In the genomic region with DNA sequence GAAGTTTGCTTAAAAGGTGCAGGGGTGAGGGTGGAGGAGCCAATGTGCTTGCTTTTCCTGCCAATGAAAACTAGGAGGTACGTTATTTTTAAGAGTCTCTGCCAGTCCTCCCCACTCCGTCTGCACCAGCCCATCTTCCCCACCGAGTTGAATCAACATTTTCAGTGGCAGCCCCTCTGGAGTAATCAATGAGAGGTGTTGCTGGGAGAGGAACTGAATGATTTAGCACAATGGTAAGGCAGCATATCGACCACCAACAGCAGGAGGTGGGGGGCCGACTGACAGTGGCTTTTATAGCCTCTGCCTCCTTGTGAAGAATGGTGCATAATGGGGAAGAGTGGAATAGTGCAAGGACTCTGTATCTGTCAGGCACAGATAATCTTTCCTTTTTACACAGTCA, we compare ENCODE assay signal across 27 cellular contexts.
"Had no signal": no experiment of that assay in that cellular context is flagged by ENCODE, and none has a peak within 500 bp of the region (broad histone marks: within the 10 kb centered on the region; RNA-seq: fewer than 3 reads in every experiment).

No MANE protein-coding gene starts in this region.

- H3K4me1 ChIP-seq: left lung, prostate gland, right atrium auricular region, suprapubic skin, transverse colon, upper lobe of right lung, vagina had no signal

- H3K36me3 ChIP-seq: esophagus squamous epithelium, heart right ventricle, left lung, prostate gland, right atrium auricular region, suprapubic skin, transverse colon, upper lobe of right lung, vagina had no signal

- H3K4me3 Mint-ChIP-seq: natural killer cell; stimulated activated naive CD8-positive, alpha-beta T cell treated with anti-CD3 and anti-CD28 coated beads, Interleukin-15, amount 100 ng/mL, for 72 hours had no signal

- H3K27ac ChIP-seq: coronary artery, esophagus squamous epithelium, heart right ventricle, left lung, prostate gland, right atrium auricular region, suprapubic skin, transverse colon, upper lobe of right lung, vagina had no signal

- H3K36me3 Mint-ChIP-seq: natural killer cell had no signal

- H3K27ac Mint-ChIP-seq: natural killer cell; stimulated activated naive CD8-positive, alpha-beta T cell treated with anti-CD3 and anti-CD28 coated beads, Interleukin-15, amount 100 ng/mL, for 72 hours had no signal

- H3K9me3 ChIP-seq: esophagus squamous epithelium, left lung, prostate gland, right atrium auricular region, suprapubic skin, transverse colon, upper lobe of right lung, vagina had no signal

- H3K4me2 ChIP-seq: smooth muscle cell had no signal

- DNase-seq: dermis blood vessel endothelial cell; effector memory CD4-positive, alpha-beta T cell; erythroblast; esophagus squamous epithelium; foreskin melanocyte; glutamatergic neuron; heart right ventricle; hippocampal formation; left cardiac atrium; left lung; natural killer cell; nucleus accumbens; stimulated activated CD4-positive, alpha-beta T cell treated with anti-CD3 and anti-CD28 coated beads, Interleukin-12 subunit alpha, Interleukin-12 subunit beta, amount 100 ng/mL, for 4 hours; stimulated activated CD4-positive, alpha-beta T cell treated with anti-CD3 and anti-CD28 coated beads, Interleukin-1b, Interleukin-23, amount 100 ng/mL, for 48 hours; stimulated activated CD4-positive, alpha-beta T cell treated with anti-CD3 and anti-CD28 coated beads, Interleukin-4, amount 100 ng/mL, for 1 hour; stimulated activated CD8-positive, alpha-beta memory T cell treated with anti-CD3 and anti-CD28 coated beads, Interleukin-4, amount 100 ng/mL, for 48 hours; stimulated activated naive CD4-positive, alpha-beta T cell; stimulated activated naive CD8-positive, alpha-beta T cell treated with anti-CD3 and anti-CD28 coated beads, Interleukin-15, amount 100 ng/mL, for 72 hours; transverse colon; upper lobe of right lung had no signal

- H3K4me3 ChIP-seq: coronary artery, esophagus squamous epithelium, heart right ventricle, left lung, prostate gland, right atrium auricular region, smooth muscle cell, suprapubic skin, transverse colon, upper lobe of right lung, vagina had no signal

- H3K27me3 ChIP-seq: esophagus squamous epithelium, left lung, right atrium auricular region, suprapubic skin, transverse colon, upper lobe of right lung, vagina had no signal

- H3K27me3 Mint-ChIP-seq: stimulated activated naive CD8-positive, alpha-beta T cell treated with anti-CD3 and anti-CD28 coated beads, Interleukin-15, amount 100 ng/mL, for 72 hours had no signal

- H3K4me1 Mint-ChIP-seq: natural killer cell; stimulated activated naive CD8-positive, alpha-beta T cell treated with anti-CD3 and anti-CD28 coated beads, Interleukin-15, amount 100 ng/mL, for 72 hours had no signal

- ATAC-seq: heart right ventricle; left cardiac atrium; left lung; natural killer cell; sciatic nerve; stimulated activated naive CD8-positive, alpha-beta T cell treated with anti-CD3 and anti-CD28 coated beads, Interleukin-15, amount 100 ng/mL, for 72 hours; upper lobe of right lung had no signal
